In genomic region chr1:11838349-11839272, GRCh38 we compare ENCODE assay signal across 1 cellular context.
TF ChIP-seq lines count a peak whose summit lies in the region.

No MANE protein-coding gene starts in this region.

TF ChIP-seq in K562, 482 proteins besides CTCF, POLR2A, EP300 and RAD21 (continued from another document and continues in another):
- TF ChIP-seq ATF4 (CRISPR knock-in tag; IDR thresholded peaks at IDR 0.05) (no peak), ZBTB7A (IDR thresholded peaks at IDR 0.05; ENCODE audit: borderline replicate concordance, control insufficient read depth, low read depth, low read length) (no peak), RCOR1 (IDR thresholded peaks at IDR 0.05; ENCODE audit: borderline replicate concordance in 1 of 2, low read depth in 2 of 2, low read length in 2 of 2) (0 out of 4 replicates have a peak, but pooled peaks of 1 of the 2 experiments have one; percentile 28), POLR2G (IDR thresholded peaks at IDR 0.05; ENCODE audit: low read depth, low read length) (peak; percentile 52; the same call in 1 of the 2 replicates), KLF10 (CRISPR knock-in tag; IDR thresholded peaks at IDR 0.05) (no peak), STAT5B (CRISPR knock-in tag; IDR thresholded peaks at IDR 0.05) (no peak), CBX1 (IDR thresholded peaks at IDR 0.05; ENCODE audit: low read depth) (no peak), CUX1 (CRISPR knock-in tag; IDR thresholded peaks at IDR 0.05) (no peak), ZNF717 (CRISPR knock-in tag; IDR thresholded peaks at IDR 0.05) (no peak), ZNF140 (CRISPR knock-in tag; IDR thresholded peaks at IDR 0.05) (no peak), SMARCA5 (IDR thresholded peaks at IDR 0.05) (no peak), NEUROD1 (IDR thresholded peaks at IDR 0.05; ENCODE audit: borderline replicate concordance, low read depth, low read length, partially characterized antibody) (peak; percentile 49), NR0B1 (IDR thresholded peaks at IDR 0.05; ENCODE audit: partially characterized antibody) (no peak), HDAC3 (IDR thresholded peaks at IDR 0.05; ENCODE audit: borderline replicate concordance, partially characterized antibody) (no peak), ZNF121 (CRISPR knock-in tag; conservative IDR thresholded peaks at IDR 0.05) (no peak), HSF4 (CRISPR knock-in tag; IDR thresholded peaks at IDR 0.05; ENCODE audit: borderline replicate concordance) (no peak), POLR2B (IDR thresholded peaks at IDR 0.05; ENCODE audit: low read depth, partially characterized antibody) (peak; percentile 33), ZKSCAN8 (CRISPR knock-in tag; IDR thresholded peaks at IDR 0.05) (no peak), E2F6 (IDR thresholded peaks at IDR 0.05; ENCODE audit: borderline replicate concordance in 1 of 2, extremely low read depth in 1 of 2, insufficient read depth in 1 of 2, insufficient read length in 1 of 2, low read depth in 1 of 2, low read length in 1 of 2, poor library complexity in 1 of 2, severe bottlenecking in 1 of 2) (no peak), ZNF512 (tag; IDR thresholded peaks at IDR 0.05) (no peak), SREBF2 (CRISPR knock-in tag; IDR thresholded peaks at IDR 0.05) (no peak), DNMT1 (IDR thresholded peaks at IDR 0.05) (no peak), TCF7L2 (IDR thresholded peaks at IDR 0.05; ENCODE audit: low read depth, low read length) (no peak), HMGXB4 (CRISPR knock-in tag; IDR thresholded peaks at IDR 0.05) (no peak), NFYB (IDR thresholded peaks at IDR 0.05; ENCODE audit: extremely low read depth, insufficient read length) (no peak), TEAD2 (tag; IDR thresholded peaks at IDR 0.05) (no peak; the same call in 1 of the 2 replicates), ZNF436 (CRISPR knock-in tag; IDR thresholded peaks at IDR 0.05) (no peak), ZNF184 (CRISPR knock-in tag; IDR thresholded peaks at IDR 0.05) (no peak), KAT2B (IDR thresholded peaks at IDR 0.05; ENCODE audit: low read depth, low read length) (no peak), ZNF407 (IDR thresholded peaks at IDR 0.05; ENCODE audit: low read depth) (peak; percentile 76), MLX (CRISPR knock-in tag; conservative IDR thresholded peaks at IDR 0.05) (peak in 1 of 2 experiments; percentile 71; a peak in 1 of 4 replicates), ZBTB34 (CRISPR knock-in tag; IDR thresholded peaks at IDR 0.05) (no peak), PCBP1 (IDR thresholded peaks at IDR 0.05; ENCODE audit: low read depth, low read length, poor library complexity, severe bottlenecking) (no peak), CHD2 (IDR thresholded peaks at IDR 0.05; ENCODE audit: low read depth, low read length) (no peak), NCOA2 (IDR thresholded peaks at IDR 0.05; ENCODE audit: partially characterized antibody in 2 of 2) (no peak)
